Comparison of ENCODE assay signal across 24 cellular contexts in genomic region chr4:19239565-19239964, GRCh38.
A peak's percentile ranks its signal among the peaks of the same experiment; 100 is the strongest.
DNase-seq lines count a peak whose midpoint lies in the region; ATAC-seq and TF ChIP-seq lines count a peak whose summit lies in the region.
"Had no signal": no experiment of that assay in that cellular context is flagged by ENCODE, and none has a peak within 500 bp of the region (broad histone marks: within the 10 kb centered on the region; RNA-seq: fewer than 3 reads in every experiment).

No MANE protein-coding gene starts in this region.

- H3K27me3 Mint-ChIP-seq in immature natural killer cell (ENCODE audit: low read depth in 3 of 3): peaks cover 0 to 1% (median 0%) of the 10 kb centered on the region in 3 donors
- H3K27me3 Mint-ChIP-seq: stimulated activated memory B cell treated with anti-CD40 and anti-IgM and Interleukin-4, amounts not matched to agents 10 μg/mL and 1 μg/mL and 100 μg/mL, for 72 hours had no signal

- DNase-seq in AG04449 (ENCODE audit: low read depth, low spot score) (peak; percentile 34), IMR-90 (peak; percentile 66), astrocyte of the spinal cord (ENCODE audit: low read depth, low spot score) (peak; percentile 70), iris pigment epithelial cell (ENCODE audit: low read depth) (peak; percentile 93), SK-N-DZ (ENCODE audit: low spot score) (no peak), medulla oblongata (ENCODE audit: extremely low spot score) (no peak), NCI-H1092 (lab: John Stamatoyannopoulos, UW) (no peak), immature natural killer cell (no peak)
- DNase-seq: activated CD4-positive, CD25-positive, alpha-beta regulatory T cell; activated CD8-positive, alpha-beta T cell treated with anti-CD3 and anti-CD28 coated beads, Interleukin-2, amount 10 ng/mL, durations not matched to agents 7 days and 5 days; activated T-cell treated with anti-CD3 and anti-CD28 coated beads, Interleukin-2, amount 50 U/mL, for 48 hours; foreskin melanocyte; H7; KG1; NCI-H1048; NCI-H2081 treated with DMSO at 0.1 percent for 48 hours; NCI-H526; SJCRH30; stimulated activated CD4-positive, alpha-beta T cell treated with anti-CD3 and anti-CD28 coated beads, Interleukin-15, amount 100 ng/mL, for 24 hours; tibial artery had no signal

- H3K14ac ChIP-seq in IMR-90 (replicated peaks; ENCODE audit: low read depth, low read length): no peak overlapping the region

- dilution Hi-C loops in IMR-90 (cut with HindIII; ENCODE audit: low sequenced_read_pairs, unreplicated experiment): no loop called here

- no peak overlapping the region for H2BK20ac ChIP-seq in IMR-90 (ENCODE audit: low read depth, low read length)

- no peaks in the 10 kb centered on the region for H3K9me3 ChIP-seq in IMR-90 (ENCODE audit: control insufficient read depth, insufficient read depth, low read length)
- H3K9me3 ChIP-seq: SJCRH30, tibial artery had no signal

- H3K4ac ChIP-seq in IMR-90 (ENCODE audit: low read depth, low read length): no peak overlapping the region

- H2BK120ac ChIP-seq in IMR-90 (ENCODE audit: low read depth, low read length): no peak overlapping the region

- H4K8ac ChIP-seq in IMR-90 (ENCODE audit: low read depth in 2 of 2, low read length in 2 of 2): no peak overlapping the region

- H3K27me3 ChIP-seq in IMR-90 (ENCODE audit: control insufficient read depth, insufficient read depth, low read length): no peaks in the 10 kb centered on the region
- H3K27me3 ChIP-seq: SJCRH30, tibial artery had no signal

- H2BK15ac ChIP-seq in IMR-90 (ENCODE audit: low read depth, low read length): no peak overlapping the region

- POLR2A ChIA-PET in AG04449 (lab: Yijun Ruan, JAX) (no interaction called here), IMR-90 (lab: Charles Lee; ENCODE audit: unreplicated experiment) (no interaction called here)

- no peak for TF ChIP-seq RAD21 in IMR-90 (IDR thresholded peaks at IDR 0.05; ENCODE audit: low read length)

- no peak overlapping the region for H3K23ac ChIP-seq in IMR-90 (ENCODE audit: low read depth, low read length)

- H3K18ac ChIP-seq in IMR-90 (ENCODE audit: low read depth, low read length): no peak overlapping the region

- TF ChIP-seq POLR2A in IMR-90 (IDR thresholded peaks at IDR 0.05; ENCODE audit: low read depth, low read length): no peak

- no peak overlapping the region for H2BK5ac ChIP-seq in IMR-90 (ENCODE audit: low read depth, low read length, poor library complexity, severe bottlenecking)

- no peak overlapping the region for H3K4me3 ChIP-seq in AG04449 (ENCODE audit: low read depth, low read length)
- H3K4me3 ChIP-seq in IMR-90 (ENCODE audit: insufficient read depth, low read depth, low read length): no peak overlapping the region
- H3K4me3 ChIP-seq in astrocyte of the spinal cord (ENCODE audit: low read depth, low read length): no peak overlapping the region
- H3K4me3 ChIP-seq: SJCRH30, tibial artery had no signal

- CTCF ChIA-PET in AG04449 (lab: Yijun Ruan, JAX): no interaction called here
- CTCF ChIA-PET in IMR-90 (lab: Yijun Ruan, JAX): no interaction called here

- peak; percentile 37 for ATAC-seq in IMR-90 (ENCODE audit: low read depth)
- ATAC-seq: activated CD8-positive, alpha-beta T cell treated with anti-CD3 and anti-CD28 coated beads, Interleukin-2, amount 10 ng/mL, durations not matched to agents 7 days and 5 days; stimulated activated memory B cell treated with anti-CD40 and anti-IgM and Interleukin-4, amounts not matched to agents 10 μg/mL and 1 μg/mL and 100 μg/mL, for 72 hours had no signal

- no peaks in the 10 kb centered on the region for H3K4me1 Mint-ChIP-seq in immature natural killer cell
- H3K4me1 Mint-ChIP-seq: CD14-positive monocyte; neural crest cell; stimulated activated memory B cell treated with anti-CD40 and anti-IgM and Interleukin-4, amounts not matched to agents 10 μg/mL and 1 μg/mL and 100 μg/mL, for 72 hours had no signal

- no peak overlapping the region for H3K4me2 ChIP-seq in IMR-90 (ENCODE audit: low read depth, low read length)

- H3K36me3 ChIP-seq in IMR-90 (ENCODE audit: control insufficient read depth, insufficient read depth, low read length): no peaks in the 10 kb centered on the region
- H3K36me3 ChIP-seq: SJCRH30, tibial artery had no signal

- no peaks in the 10 kb centered on the region for H4K20me1 ChIP-seq in IMR-90 (ENCODE audit: insufficient read depth, low read length)

- in situ Hi-C loops in IMR-90 (cut with MboI; ENCODE audit: low sequenced_read_pairs) (loop anchor here (10.0 kb wide), 1 partner anchor 1005 kb away; no protein-coding TSS in a partner anchor), astrocyte of the spinal cord (cut with HindIII; ENCODE audit: low sequenced_read_pairs) (no loop called here)

- no peak overlapping the region for H4K91ac ChIP-seq in IMR-90 (ENCODE audit: insufficient read depth, low read depth, low read length)

- H3K36me3 Mint-ChIP-seq in immature natural killer cell: no peaks in the 10 kb centered on the region
- H3K36me3 Mint-ChIP-seq: CD14-positive monocyte; stimulated activated memory B cell treated with anti-CD40 and anti-IgM and Interleukin-4, amounts not matched to agents 10 μg/mL and 1 μg/mL and 100 μg/mL, for 72 hours had no signal

- no peak overlapping the region for H3K4me3 Mint-ChIP-seq in immature natural killer cell
- H3K4me3 Mint-ChIP-seq: activated CD8-positive, alpha-beta T cell treated with anti-CD3 and anti-CD28 coated beads, Interleukin-2, amount 10 ng/mL, durations not matched to agents 7 days and 5 days; CD14-positive monocyte; neural crest cell; stimulated activated memory B cell treated with anti-CD40 and anti-IgM and Interleukin-4, amounts not matched to agents 10 μg/mL and 1 μg/mL and 100 μg/mL, for 72 hours; T-helper 2 cell treated with Interferon-gamma antibody and Interleukin-4, amounts not matched to agents 5 μg/mL and 100 μg/mL, for 36 hours had no signal

- no peaks in the 10 kb centered on the region for H3K79me1 ChIP-seq in IMR-90 (ENCODE audit: low read depth in 1 of 2, low read length in 2 of 2)

- H2AFZ ChIP-seq in IMR-90 (replicated peaks; ENCODE audit: low read length, poor library complexity): no peak overlapping the region

- no peak overlapping the region for H3K27ac Mint-ChIP-seq in immature natural killer cell
- H3K27ac Mint-ChIP-seq: activated CD8-positive, alpha-beta T cell treated with anti-CD3 and anti-CD28 coated beads, Interleukin-2, amount 10 ng/mL, durations not matched to agents 7 days and 5 days; CD14-positive monocyte; stimulated activated memory B cell treated with anti-CD40 and anti-IgM and Interleukin-4, amounts not matched to agents 10 μg/mL and 1 μg/mL and 100 μg/mL, for 72 hours; T-helper 2 cell treated with Interferon-gamma antibody and Interleukin-4, amounts not matched to agents 5 μg/mL and 100 μg/mL, for 36 hours had no signal

- TF ChIP-seq CTCF in AG04449 (IDR thresholded peaks at IDR 0.05; ENCODE audit: insufficient read depth, low read length, missing control alignments) (no peak), IMR-90 (conservative IDR thresholded peaks at IDR 0.05; ENCODE audit: low read depth, low read length) (no peak), astrocyte of the spinal cord (IDR thresholded peaks at IDR 0.05; ENCODE audit: low read depth, low read length) (no peak)

- no peaks in the 10 kb centered on the region for H3K9me1 ChIP-seq in IMR-90 (ENCODE audit: insufficient read depth, low read length)

- H3K56ac ChIP-seq in IMR-90 (ENCODE audit: extremely low read depth, insufficient read depth, low read length): no peak overlapping the region

- peaks cover 1 to 34% (median 13%) of the 10 kb centered on the region in 6 donors for H3K9me3 Mint-ChIP-seq in immature natural killer cell
- H3K9me3 Mint-ChIP-seq: neural crest cell had no signal

- H4K5ac ChIP-seq in IMR-90 (ENCODE audit: low read depth, low read length): no peak overlapping the region

- no CpG with 5 or more reads among the region's 2 CpGs for WGBS in IMR-90 (ENCODE audit: extremely low coverage in 2 of 2, insufficient read length in 1 of 2), 2 experiments

- no TSS peak for BruUV-seq in IMR-90 (replicated peaks; lab: Mats Ljungman, UMichigan)

- H3K9ac ChIP-seq in IMR-90 (ENCODE audit: low read depth, low read length): no peak overlapping the region

- intact Hi-C loops in IMR-90 (cut with micrococcal nuclease): no loop called here

- H2AK5ac ChIP-seq in IMR-90 (ENCODE audit: low read depth, low read length): no peak overlapping the region

- no peaks in the 10 kb centered on the region for H3K4me1 ChIP-seq in IMR-90 (ENCODE audit: control insufficient read depth, insufficient read depth, low read length)
- H3K4me1 ChIP-seq: SJCRH30, tibial artery had no signal

- no peak overlapping the region for H2AK9ac ChIP-seq in IMR-90 (replicated peaks; ENCODE audit: low read depth, low read length, poor library complexity)

- H3K27ac ChIP-seq in IMR-90 (ENCODE audit: insufficient read depth, low read length): no peak overlapping the region
- H3K27ac ChIP-seq: SJCRH30, tibial artery had no signal

TF ChIP-seq in IMR-90, 13 proteins besides CTCF, POLR2A, EP300 and RAD21 (continues in another document):
- TF ChIP-seq MAFK (IDR thresholded peaks at IDR 0.05; ENCODE audit: low read depth, low read length) (no peak), CEBPB (IDR thresholded peaks at IDR 0.05; ENCODE audit: low read depth, low read length) (no peak), SMC3 (IDR thresholded peaks at IDR 0.05; ENCODE audit: low read depth, low read length) (no peak), ELK1 (IDR thresholded peaks at IDR 0.05; ENCODE audit: borderline replicate concordance, low read depth, low read length) (no peak), BHLHE40 (IDR thresholded peaks at IDR 0.05; ENCODE audit: low read depth, low read length) (no peak), MXI1 (IDR thresholded peaks at IDR 0.05; ENCODE audit: borderline replicate concordance, low read depth, low read length) (no peak), RFX5 (IDR thresholded peaks at IDR 0.05; ENCODE audit: low read depth, low read length) (no peak)
- TF ChIP-seq, protein P1, sequence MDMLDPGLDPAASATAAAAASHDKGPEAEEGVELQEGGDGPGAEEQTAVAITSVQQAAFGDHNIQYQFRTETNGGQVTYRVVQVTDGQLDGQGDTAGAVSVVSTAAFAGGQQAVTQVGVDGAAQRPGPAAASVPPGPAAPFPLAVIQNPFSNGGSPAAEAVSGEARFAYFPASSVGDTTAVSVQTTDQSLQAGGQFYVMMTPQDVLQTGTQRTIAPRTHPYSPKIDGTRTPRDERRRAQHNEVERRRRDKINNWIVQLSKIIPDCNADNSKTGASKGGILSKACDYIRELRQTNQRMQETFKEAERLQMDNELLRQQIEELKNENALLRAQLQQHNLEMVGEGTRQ (IDR thresholded peaks at IDR 0.05; ENCODE audit: low read depth, low read length): no peak

Comparison
In these comparisons a context has a peak if more than half of its experiments do, and no peak if none do; other contexts are left out.
1. DNase-seq: peak in AG04449 (single experiment), IMR-90 (single experiment), astrocyte of the spinal cord (single experiment) and iris pigment epithelial cell (single experiment); none in SK-N-DZ (single experiment), medulla oblongata (single experiment), NCI-H1092 (single experiment) and immature natural killer cell (0 of 3).